ENCODE assay signal across 2 cellular contexts in the genomic region with DNA sequence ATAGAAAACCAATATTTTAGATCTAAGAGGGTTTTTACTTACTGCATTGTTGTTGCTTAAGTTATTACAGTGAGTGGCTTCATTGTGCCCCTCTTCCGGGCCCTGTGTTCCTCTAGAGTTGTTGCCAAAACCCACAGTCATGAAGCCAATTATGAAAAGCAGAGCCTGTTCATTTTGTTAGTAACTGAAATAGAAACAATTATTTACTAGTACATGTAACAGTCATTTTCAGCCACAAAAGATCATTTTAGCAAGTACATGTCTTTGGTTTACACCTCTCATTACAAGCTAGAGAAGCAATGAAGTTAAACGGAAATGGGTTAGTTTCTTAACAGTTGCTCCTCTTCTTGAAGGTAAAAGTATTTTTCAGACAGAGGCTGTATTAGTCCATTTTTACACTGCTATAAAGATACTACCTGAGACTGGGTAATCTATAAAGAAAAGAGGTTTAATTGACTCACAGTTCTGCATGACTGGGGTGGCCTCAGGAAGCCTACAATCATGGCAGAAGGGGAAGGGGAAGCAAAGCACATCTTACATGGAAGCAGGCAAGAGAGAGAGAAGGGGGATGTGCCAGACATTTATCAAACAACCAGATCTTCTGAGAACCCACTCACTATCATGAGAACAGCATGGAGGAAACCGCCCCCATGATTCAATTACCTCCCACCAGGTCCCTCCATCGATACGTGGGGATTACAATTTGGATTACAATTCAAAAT.
A peak's percentile ranks its signal among the peaks of the same experiment; 100 is the strongest.
TF ChIP-seq lines count a peak whose summit lies in the region.

No MANE protein-coding gene starts in this region.

TF ChIP-seq in GM23338, 12 proteins besides CTCF, POLR2A, EP300 and RAD21 (continued from another document and continues in another):
- TF ChIP-seq, protein P1, sequence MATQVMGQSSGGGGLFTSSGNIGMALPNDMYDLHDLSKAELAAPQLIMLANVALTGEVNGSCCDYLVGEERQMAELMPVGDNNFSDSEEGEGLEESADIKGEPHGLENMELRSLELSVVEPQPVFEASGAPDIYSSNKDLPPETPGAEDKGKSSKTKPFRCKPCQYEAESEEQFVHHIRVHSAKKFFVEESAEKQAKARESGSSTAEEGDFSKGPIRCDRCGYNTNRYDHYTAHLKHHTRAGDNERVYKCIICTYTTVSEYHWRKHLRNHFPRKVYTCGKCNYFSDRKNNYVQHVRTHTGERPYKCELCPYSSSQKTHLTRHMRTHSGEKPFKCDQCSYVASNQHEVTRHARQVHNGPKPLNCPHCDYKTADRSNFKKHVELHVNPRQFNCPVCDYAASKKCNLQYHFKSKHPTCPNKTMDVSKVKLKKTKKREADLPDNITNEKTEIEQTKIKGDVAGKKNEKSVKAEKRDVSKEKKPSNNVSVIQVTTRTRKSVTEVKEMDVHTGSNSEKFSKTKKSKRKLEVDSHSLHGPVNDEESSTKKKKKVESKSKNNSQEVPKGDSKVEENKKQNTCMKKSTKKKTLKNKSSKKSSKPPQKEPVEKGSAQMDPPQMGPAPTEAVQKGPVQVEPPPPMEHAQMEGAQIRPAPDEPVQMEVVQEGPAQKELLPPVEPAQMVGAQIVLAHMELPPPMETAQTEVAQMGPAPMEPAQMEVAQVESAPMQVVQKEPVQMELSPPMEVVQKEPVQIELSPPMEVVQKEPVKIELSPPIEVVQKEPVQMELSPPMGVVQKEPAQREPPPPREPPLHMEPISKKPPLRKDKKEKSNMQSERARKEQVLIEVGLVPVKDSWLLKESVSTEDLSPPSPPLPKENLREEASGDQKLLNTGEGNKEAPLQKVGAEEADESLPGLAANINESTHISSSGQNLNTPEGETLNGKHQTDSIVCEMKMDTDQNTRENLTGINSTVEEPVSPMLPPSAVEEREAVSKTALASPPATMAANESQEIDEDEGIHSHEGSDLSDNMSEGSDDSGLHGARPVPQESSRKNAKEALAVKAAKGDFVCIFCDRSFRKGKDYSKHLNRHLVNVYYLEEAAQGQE (IDR thresholded peaks at IDR 0.05; ENCODE audit: unreplicated experiment): no peak
- TF ChIP-seq POLR2AphosphoS5 (IDR thresholded peaks at IDR 0.05; ENCODE audit: low read depth) (no peak), CREB1 (CRISPR knock-in tag; IDR thresholded peaks at IDR 0.05; ENCODE audit: low read depth) (no peak), EZH2phosphoT487 (IDR thresholded peaks at IDR 0.05; ENCODE audit: unreplicated experiment) (no peak), STAT1 (IDR thresholded peaks at IDR 0.05; ENCODE audit: unreplicated experiment) (no peak), NANOG (IDR thresholded peaks at IDR 0.05; ENCODE audit: borderline replicate concordance) (no peak)
- TF ChIP-seq, protein P2, sequence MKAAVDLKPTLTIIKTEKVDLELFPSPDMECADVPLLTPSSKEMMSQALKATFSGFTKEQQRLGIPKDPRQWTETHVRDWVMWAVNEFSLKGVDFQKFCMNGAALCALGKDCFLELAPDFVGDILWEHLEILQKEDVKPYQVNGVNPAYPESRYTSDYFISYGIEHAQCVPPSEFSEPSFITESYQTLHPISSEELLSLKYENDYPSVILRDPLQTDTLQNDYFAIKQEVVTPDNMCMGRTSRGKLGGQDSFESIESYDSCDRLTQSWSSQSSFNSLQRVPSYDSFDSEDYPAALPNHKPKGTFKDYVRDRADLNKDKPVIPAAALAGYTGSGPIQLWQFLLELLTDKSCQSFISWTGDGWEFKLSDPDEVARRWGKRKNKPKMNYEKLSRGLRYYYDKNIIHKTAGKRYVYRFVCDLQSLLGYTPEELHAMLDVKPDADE (IDR thresholded peaks at IDR 0.05): no peak
- TF ChIP-seq, protein P3, sequence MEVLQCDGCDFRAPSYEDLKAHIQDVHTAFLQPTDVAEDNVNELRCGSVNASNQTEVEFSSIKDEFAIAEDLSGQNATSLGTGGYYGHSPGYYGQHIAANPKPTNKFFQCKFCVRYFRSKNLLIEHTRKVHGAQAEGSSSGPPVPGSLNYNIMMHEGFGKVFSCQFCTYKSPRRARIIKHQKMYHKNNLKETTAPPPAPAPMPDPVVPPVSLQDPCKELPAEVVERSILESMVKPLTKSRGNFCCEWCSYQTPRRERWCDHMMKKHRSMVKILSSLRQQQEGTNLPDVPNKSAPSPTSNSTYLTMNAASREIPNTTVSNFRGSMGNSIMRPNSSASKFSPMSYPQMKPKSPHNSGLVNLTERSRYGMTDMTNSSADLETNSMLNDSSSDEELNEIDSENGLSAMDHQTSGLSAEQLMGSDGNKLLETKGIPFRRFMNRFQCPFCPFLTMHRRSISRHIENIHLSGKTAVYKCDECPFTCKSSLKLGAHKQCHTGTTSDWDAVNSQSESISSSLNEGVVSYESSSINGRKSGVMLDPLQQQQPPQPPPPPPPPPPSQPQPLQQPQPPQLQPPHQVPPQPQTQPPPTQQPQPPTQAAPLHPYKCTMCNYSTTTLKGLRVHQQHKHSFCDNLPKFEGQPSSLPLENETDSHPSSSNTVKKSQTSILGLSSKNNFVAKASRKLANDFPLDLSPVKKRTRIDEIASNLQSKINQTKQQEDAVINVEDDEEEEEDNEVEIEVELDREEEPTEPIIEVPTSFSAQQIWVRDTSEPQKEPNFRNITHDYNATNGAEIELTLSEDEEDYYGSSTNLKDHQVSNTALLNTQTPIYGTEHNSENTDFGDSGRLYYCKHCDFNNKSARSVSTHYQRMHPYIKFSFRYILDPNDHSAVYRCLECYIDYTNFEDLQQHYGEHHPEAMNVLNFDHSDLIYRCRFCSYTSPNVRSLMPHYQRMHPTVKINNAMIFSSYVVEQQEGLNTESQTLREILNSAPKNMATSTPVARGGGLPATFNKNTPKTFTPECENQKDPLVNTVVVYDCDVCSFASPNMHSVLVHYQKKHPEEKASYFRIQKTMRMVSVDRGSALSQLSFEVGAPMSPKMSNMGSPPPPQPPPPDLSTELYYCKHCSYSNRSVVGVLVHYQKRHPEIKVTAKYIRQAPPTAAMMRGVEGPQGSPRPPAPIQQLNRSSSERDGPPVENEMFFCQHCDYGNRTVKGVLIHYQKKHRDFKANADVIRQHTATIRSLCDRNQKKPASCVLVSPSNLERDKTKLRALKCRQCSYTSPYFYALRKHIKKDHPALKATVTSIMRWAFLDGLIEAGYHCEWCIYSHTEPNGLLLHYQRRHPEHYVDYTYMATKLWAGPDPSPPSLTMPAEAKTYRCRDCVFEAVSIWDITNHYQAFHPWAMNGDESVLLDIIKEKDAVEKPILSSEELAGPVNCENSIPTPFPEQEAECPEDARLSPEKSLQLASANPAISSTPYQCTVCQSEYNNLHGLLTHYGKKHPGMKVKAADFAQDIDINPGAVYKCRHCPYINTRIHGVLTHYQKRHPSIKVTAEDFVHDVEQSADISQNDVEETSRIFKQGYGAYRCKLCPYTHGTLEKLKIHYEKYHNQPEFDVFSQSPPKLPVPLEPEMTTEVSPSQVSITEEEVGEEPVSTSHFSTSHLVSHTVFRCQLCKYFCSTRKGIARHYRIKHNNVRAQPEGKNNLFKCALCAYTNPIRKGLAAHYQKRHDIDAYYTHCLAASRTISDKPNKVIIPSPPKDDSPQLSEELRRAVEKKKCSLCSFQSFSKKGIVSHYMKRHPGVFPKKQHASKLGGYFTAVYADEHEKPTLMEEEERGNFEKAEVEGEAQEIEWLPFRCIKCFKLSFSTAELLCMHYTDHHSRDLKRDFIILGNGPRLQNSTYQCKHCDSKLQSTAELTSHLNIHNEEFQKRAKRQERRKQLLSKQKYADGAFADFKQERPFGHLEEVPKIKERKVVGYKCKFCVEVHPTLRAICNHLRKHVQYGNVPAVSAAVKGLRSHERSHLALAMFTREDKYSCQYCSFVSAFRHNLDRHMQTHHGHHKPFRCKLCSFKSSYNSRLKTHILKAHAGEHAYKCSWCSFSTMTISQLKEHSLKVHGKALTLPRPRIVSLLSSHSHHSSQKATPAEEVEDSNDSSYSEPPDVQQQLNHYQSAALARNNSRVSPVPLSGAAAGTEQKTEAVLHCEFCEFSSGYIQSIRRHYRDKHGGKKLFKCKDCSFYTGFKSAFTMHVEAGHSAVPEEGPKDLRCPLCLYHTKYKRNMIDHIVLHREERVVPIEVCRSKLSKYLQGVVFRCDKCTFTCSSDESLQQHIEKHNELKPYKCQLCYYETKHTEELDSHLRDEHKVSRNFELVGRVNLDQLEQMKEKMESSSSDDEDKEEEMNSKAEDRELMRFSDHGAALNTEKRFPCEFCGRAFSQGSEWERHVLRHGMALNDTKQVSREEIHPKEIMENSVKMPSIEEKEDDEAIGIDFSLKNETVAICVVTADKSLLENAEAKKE (CRISPR knock-in tag; IDR thresholded peaks at IDR 0.05): no peak

TF ChIP-seq in K562, 482 proteins besides CTCF, POLR2A, EP300 and RAD21:
- TF ChIP-seq, protein P4, sequence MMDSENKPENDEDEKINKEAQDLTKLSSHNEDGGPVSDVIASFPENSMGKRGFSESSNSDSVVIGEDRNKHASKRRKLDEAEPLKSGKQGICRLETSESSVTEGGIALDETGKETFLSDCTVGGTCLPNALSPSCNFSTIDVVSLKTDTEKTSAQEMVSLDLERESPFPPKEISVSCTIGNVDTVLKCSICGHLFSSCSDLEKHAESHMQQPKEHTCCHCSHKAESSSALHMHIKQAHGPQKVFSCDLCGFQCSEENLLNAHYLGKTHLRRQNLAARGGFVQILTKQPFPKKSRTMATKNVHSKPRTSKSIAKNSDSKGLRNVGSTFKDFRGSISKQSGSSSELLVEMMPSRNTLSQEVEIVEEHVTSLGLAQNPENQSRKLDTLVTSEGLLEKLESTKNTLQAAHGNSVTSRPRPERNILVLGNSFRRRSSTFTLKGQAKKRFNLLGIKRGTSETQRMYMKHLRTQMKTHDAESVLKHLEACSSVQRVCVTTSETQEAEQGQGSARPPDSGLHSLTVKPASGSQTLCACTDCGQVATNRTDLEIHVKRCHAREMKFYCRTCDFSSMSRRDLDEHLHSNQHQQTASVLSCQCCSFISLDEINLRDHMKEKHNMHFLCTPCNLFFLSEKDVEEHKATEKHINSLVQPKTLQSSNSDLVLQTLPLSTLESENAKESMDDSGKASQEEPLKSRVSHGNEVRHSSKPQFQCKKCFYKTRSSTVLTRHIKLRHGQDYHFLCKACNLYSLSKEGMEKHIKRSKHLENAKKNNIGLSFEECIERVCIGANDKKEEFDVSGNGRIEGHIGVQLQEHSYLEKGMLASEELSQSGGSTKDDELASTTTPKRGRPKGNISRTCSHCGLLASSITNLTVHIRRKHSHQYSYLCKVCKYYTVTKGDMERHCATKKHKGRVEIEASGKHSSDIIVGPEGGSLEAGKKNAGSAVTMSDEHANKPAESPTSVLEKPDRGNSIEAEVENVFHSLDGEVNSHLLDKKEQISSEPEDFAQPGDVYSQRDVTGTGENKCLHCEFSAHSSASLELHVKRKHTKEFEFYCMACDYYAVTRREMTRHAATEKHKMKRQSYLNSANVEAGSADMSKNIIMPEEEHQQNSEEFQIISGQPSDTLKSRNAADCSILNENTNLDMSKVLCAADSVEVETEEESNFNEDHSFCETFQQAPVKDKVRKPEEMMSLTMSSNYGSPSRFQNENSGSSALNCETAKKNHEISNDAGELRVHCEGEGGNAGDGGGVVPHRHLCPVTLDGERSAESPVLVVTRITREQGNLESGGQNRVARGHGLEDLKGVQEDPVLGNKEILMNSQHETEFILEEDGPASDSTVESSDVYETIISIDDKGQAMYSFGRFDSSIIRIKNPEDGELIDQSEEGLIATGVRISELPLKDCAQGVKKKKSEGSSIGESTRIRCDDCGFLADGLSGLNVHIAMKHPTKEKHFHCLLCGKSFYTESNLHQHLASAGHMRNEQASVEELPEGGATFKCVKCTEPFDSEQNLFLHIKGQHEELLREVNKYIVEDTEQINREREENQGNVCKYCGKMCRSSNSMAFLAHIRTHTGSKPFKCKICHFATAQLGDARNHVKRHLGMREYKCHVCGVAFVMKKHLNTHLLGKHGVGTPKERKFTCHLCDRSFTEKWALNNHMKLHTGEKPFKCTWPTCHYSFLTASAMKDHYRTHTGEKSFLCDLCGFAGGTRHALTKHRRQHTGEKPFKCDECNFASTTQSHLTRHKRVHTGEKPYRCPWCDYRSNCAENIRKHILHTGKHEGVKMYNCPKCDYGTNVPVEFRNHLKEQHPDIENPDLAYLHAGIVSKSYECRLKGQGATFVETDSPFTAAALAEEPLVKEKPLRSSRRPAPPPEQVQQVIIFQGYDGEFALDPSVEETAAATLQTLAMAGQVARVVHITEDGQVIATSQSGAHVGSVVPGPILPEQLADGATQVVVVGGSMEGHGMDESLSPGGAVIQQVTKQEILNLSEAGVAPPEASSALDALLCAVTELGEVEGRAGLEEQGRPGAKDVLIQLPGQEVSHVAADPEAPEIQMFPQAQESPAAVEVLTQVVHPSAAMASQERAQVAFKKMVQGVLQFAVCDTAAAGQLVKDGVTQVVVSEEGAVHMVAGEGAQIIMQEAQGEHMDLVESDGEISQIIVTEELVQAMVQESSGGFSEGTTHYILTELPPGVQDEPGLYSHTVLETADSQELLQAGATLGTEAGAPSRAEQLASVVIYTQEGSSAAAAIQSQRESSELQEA (IDR thresholded peaks at IDR 0.05; ENCODE audit: low read depth): no peak
- TF ChIP-seq TRIM24 (IDR thresholded peaks at IDR 0.05): 0 out of 4 replicates have a peak, but pooled peaks of 1 of the 2 experiments have one; percentile 51
